ENCODE assay signal across 10 cellular contexts in genomic region chr20:3798405-3798768, GRCh38. TPM values are rescaled to one million over a fixed set of nuclear protein-coding genes. Genes with fewer than 3 reads are reported as not detected.
DNase-seq lines count a peak whose midpoint lies in the region; ATAC-seq, FAIRE-seq and TF ChIP-seq lines count a peak whose summit lies in the region.
"Had no signal": no experiment of that assay in that cellular context is flagged by ENCODE, and none has a peak within 500 bp of the region (broad histone marks: within the 10 kb centered on the region; RNA-seq: fewer than 3 reads in every experiment).

No MANE protein-coding gene starts in this region.

- ATAC-seq in stimulated activated naive CD8-positive, alpha-beta T cell treated with anti-CD3 and anti-CD28 coated beads, Interleukin-15, Interleukin-2, amounts not matched to agents 100 U/mL and 50 U/mL, for 24 hours: no peak
- ATAC-seq in GM12878 (no peak), GM21447 (IDR thresholded peaks at IDR 0.05; ENCODE audit: unreplicated experiment) (no peak), GM18511 (IDR thresholded peaks at IDR 0.05; ENCODE audit: unreplicated experiment) (no peak)

- no peaks in the 10 kb centered on the region for H3K9me3 Mint-ChIP-seq in stimulated activated naive CD8-positive, alpha-beta T cell treated with anti-CD3 and anti-CD28 coated beads, Interleukin-15, Interleukin-2, amounts not matched to agents 100 ng/mL and 50 ng/mL, for 24 hours
- no peaks in the 10 kb centered on the region for H3K9me3 Mint-ChIP-seq in mesothelial cell of epicardium

- H3K9ac ChIP-seq in GM12878 (ENCODE audit: control insufficient read depth, insufficient read depth, low read length): peak overlapping the region; percentile 68; the same call in 1 of the 2 replicates

- H3K4me3 Mint-ChIP-seq in stimulated activated naive CD8-positive, alpha-beta T cell treated with anti-CD3 and anti-CD28 coated beads, Interleukin-15, Interleukin-2, amounts not matched to agents 100 ng/mL and 50 ng/mL, for 24 hours: peak overlapping the region; percentile 91
- no peak overlapping the region for H3K4me3 Mint-ChIP-seq in mesothelial cell of epicardium

- CTCF ChIA-PET in GM12878 (lab: Yijun Ruan, JAX): interaction anchor here (0.6 to 3.8 kb wide), 3 partner anchors 10 to 82 kb away, joined by 3 to 33 read pairs (median 3); partner anchors contain the start of gene AP5S1

- POLR2A ChIA-PET in GM12878 (lab: Charles Lee): interaction anchor here (0.7 to 1.0 kb wide), 2 partner anchors 47 to 52 kb away, joined by 4 to 6 read pairs; no protein-coding TSS in a partner anchor

- peaks cover 45% of the 10 kb centered on the region for H3K4me1 ChIP-seq in GM12878 (ENCODE audit: control insufficient read depth, insufficient read depth, low read length)

- intact Hi-C loops in GM12878 (cut with micrococcal nuclease; ENCODE audit: unreplicated experiment): loop anchor here (2.0 to 5.0 kb wide), 2 partner anchors 22 to 109 kb away; partner anchors contain the start of gene AP5S1

- TF ChIP-seq POLR2A in GM12878 (IDR thresholded peaks at IDR 0.05; ENCODE audit: low read depth, low read length): no peak

- peaks cover 32% of the 10 kb centered on the region for H3K36me3 Mint-ChIP-seq in stimulated activated naive CD8-positive, alpha-beta T cell treated with anti-CD3 and anti-CD28 coated beads, Interleukin-15, Interleukin-2, amounts not matched to agents 100 ng/mL and 50 ng/mL, for 24 hours (ENCODE audit: low read depth)
- H3K36me3 Mint-ChIP-seq in mesothelial cell of epicardium: peaks cover 15% of the 10 kb centered on the region

- H3K4me1 Mint-ChIP-seq in stimulated activated naive CD8-positive, alpha-beta T cell treated with anti-CD3 and anti-CD28 coated beads, Interleukin-15, Interleukin-2, amounts not matched to agents 100 ng/mL and 50 ng/mL, for 24 hours (ENCODE audit: low read depth): peaks cover 70% of the 10 kb centered on the region
- H3K4me1 Mint-ChIP-seq in mesothelial cell of epicardium: peaks cover 44% of the 10 kb centered on the region

- BruUV-seq in GM12878 (replicated peaks; lab: Mats Ljungman, UMichigan): TSS peak; percentile 57

- H3K9me3 ChIP-seq in GM12878 (replicated peaks; ENCODE audit: control insufficient read depth, insufficient read depth, low read length): no peaks in the 10 kb centered on the region

- H3K36me3 ChIP-seq in GM12878 (ENCODE audit: control insufficient read depth in 2 of 2, insufficient read depth in 2 of 2, low read length in 1 of 2): peaks cover 11 to 16% of the 10 kb centered on the region in 2 experiments

- peaks cover 18% of the 10 kb centered on the region for H3K79me2 ChIP-seq in GM12878 (ENCODE audit: control insufficient read depth, insufficient read depth, low read length)

- no peak for DNase-seq in stimulated activated naive CD8-positive, alpha-beta T cell treated with anti-CD3 and anti-CD28 coated beads, Interleukin-15, Interleukin-2, amounts not matched to agents 100 U/mL and 50 U/mL, for 24 hours
- DNase-seq in GM12878 (ENCODE audit: low read depth, low spot score): no peak
- no peak for DNase-seq in mesothelial cell of epicardium (ENCODE audit: low spot score in 2 of 2, unreplicated experiment in 2 of 2)
- DNase-seq in central memory CD4-positive, alpha-beta T cell: no peak
- no peak for DNase-seq in AML-193 (lab: John Stamatoyannopoulos, UW)
- DNase-seq: NCI-H226 had no signal

- TF ChIP-seq CTCF in GM12878 (IDR thresholded peaks at IDR 0.05 in 2 of 3, conservative IDR thresholded peaks at IDR 0.05 in 1 of 3; ENCODE audit: control insufficient read depth in 2 of 3, extremely low read depth in 1 of 3, insufficient read depth in 1 of 3, low read depth in 3 of 3, low read length in 3 of 3) (no peak), mesothelial cell of epicardium (IDR thresholded peaks at IDR 0.05; ENCODE audit: unreplicated experiment) (no peak)

- in situ Hi-C loops in GM12878 (cut with MboI): no loop called here

- no peak for TF ChIP-seq EP300 in GM12878 (IDR thresholded peaks at IDR 0.05; ENCODE audit: borderline replicate concordance in 1 of 2, control insufficient read depth in 1 of 2, low read depth in 2 of 2, low read length in 2 of 2)

- H3K4me3 ChIP-seq in GM12878: peak overlapping the region; percentile 77; the same call in 1 of the 2 replicates

- no peaks in the 10 kb centered on the region for H4K20me1 ChIP-seq in GM12878 (ENCODE audit: control insufficient read depth, insufficient read depth)

- SMC1A ChIA-PET in GM12878 (lab: Charles Lee; ENCODE audit: uncharacterized antibody, unreplicated experiment): no interaction called here

- WGBS in GM12878 (ENCODE audit: insufficient coverage, insufficient replicate concordance, low lambda C conversion rate, missing lambda C conversion rate): 37% methylated on average over 5 of the region's 5 CpGs

- no peaks in the 10 kb centered on the region for H3K27me3 Mint-ChIP-seq in stimulated activated naive CD8-positive, alpha-beta T cell treated with anti-CD3 and anti-CD28 coated beads, Interleukin-15, Interleukin-2, amounts not matched to agents 100 ng/mL and 50 ng/mL, for 24 hours
- H3K27me3 Mint-ChIP-seq in mesothelial cell of epicardium (ENCODE audit: low read depth): no peaks in the 10 kb centered on the region

- no peak for FAIRE-seq in GM12878 (lab: Jason Lieb, UNC)

- H3K4me2 ChIP-seq in GM12878 (ENCODE audit: control insufficient read depth, insufficient read depth): peak overlapping the region; percentile 85

- no peak overlapping the region for H2AFZ ChIP-seq in GM12878 (ENCODE audit: control insufficient read depth, low read depth, low read length)

- peak overlapping the region; percentile 53 for H3K27ac ChIP-seq in GM12878 (ENCODE audit: control insufficient read depth, insufficient read depth)
- H3K27ac ChIP-seq: VCaP had no signal

- H3K27me3 ChIP-seq in GM12878 (replicated peaks in 1 of 2; ENCODE audit: control insufficient read depth in 2 of 2, insufficient read depth in 2 of 2, low read length in 1 of 2): no peaks in the 10 kb centered on the region

- RAD21 ChIA-PET in GM12878 (lab: Charles Lee; ENCODE audit: unreplicated experiment): no interaction called here

- H3K27ac Mint-ChIP-seq in stimulated activated naive CD8-positive, alpha-beta T cell treated with anti-CD3 and anti-CD28 coated beads, Interleukin-15, Interleukin-2, amounts not matched to agents 100 ng/mL and 50 ng/mL, for 24 hours: peak overlapping the region; percentile 89
- H3K27ac Mint-ChIP-seq in mesothelial cell of epicardium: peak overlapping the region; percentile 66

- TF ChIP-seq RAD21 in GM12878 (IDR thresholded peaks at IDR 0.05; ENCODE audit: insufficient read depth, low read depth, low read length): no peak

RNA-seq across cellular contexts. Expression of gene CDC25B, which starts 2.3 kb away (rescaled TPM):
- total RNA-seq in GM12878 (2013; cell fraction: nucleolus; rRNA removed): 19.8 and 20.9 TPM in 2 replicates
- total RNA-seq in GM12878 (2014; rRNA removed) (18.5 and 20.7 TPM in 2 replicates), GM12878 (2014; rRNA removed; fragmentation: Illumina TruSeq; extraction: Trizol) (11.2 and 13.0 TPM in 2 replicates), GM12878 (2021) (58.8 and 58.9 TPM in 2 replicates), mesothelial cell of epicardium (29.4 to 33.9 TPM (median 29.6 TPM) in 3 replicates)
- 13.9 TPM for polyA plus RNA-seq in GM12878 (2011; ENCODE audit: low read depth)
- polyA plus RNA-seq in GM12878 (2011; rRNA removed) (11.2 and 20.2 TPM in 2 replicates), GM12878 (2014; fragmentation: Illumina TruSeq; extraction: Trizol) (25.1 and 36.9 TPM in 2 replicates), GM12878 (2014; fragmentation: Nextera tagmentation; extraction: Ambion mirVana) (1 to 10 TPM; 4.6 to 8.6 TPM), GM12878 (2014; rRNA removed) (37.0 and 44.2 TPM in 2 replicates), GM12878 (2016; fragmentation: Nextera tagmentation; extraction: Ambion mirVana) (10 to 100 TPM; 28.4 to 28.7 TPM)
- 33.1 and 37.6 TPM in 2 replicates for polyA plus RNA-seq in GM12878 (2011; cell fraction: cytosol; rRNA removed)
- polyA plus RNA-seq in GM12878 (2011; cell fraction: nucleus; rRNA removed): 145 and 172 TPM in 2 replicates
- polyA plus RNA-seq in GM12878 (2012): 27.8 and 28.4 TPM in 2 replicates
- 11.0 and 22.2 TPM in 2 replicates for polyA minus RNA-seq in GM12878 (2011; rRNA and poly(A)+ RNA removed)
- polyA minus RNA-seq in GM12878 (2011; cell fraction: cytosol; rRNA and poly(A)+ RNA removed): 12.4 and 15.6 TPM in 2 replicates
- 13.5 and 22.2 TPM in 2 replicates for polyA minus RNA-seq in GM12878 (2011; cell fraction: nucleus; rRNA and poly(A)+ RNA removed)

RNA-seq across cellular contexts. Expression of gene CENPB, which starts 11.8 kb away (rescaled TPM):
- total RNA-seq in GM12878 (2013; cell fraction: nucleolus; rRNA removed): 8.8 and 11.3 TPM in 2 replicates
- total RNA-seq in GM12878 (2014; rRNA removed): 56.6 and 68.6 TPM in 2 replicates
- total RNA-seq in GM12878 (2014; rRNA removed; fragmentation: Illumina TruSeq; extraction: Trizol): 24.4 and 27.6 TPM in 2 replicates
- total RNA-seq in GM12878 (2021): 68.3 and 71.2 TPM in 2 replicates
- polyA plus RNA-seq in GM12878 (2011; ENCODE audit: low read depth): 12.5 TPM
- 4.3 and 7.1 TPM in 2 replicates for polyA plus RNA-seq in GM12878 (2011; rRNA removed)
- 8.8 and 12.2 TPM in 2 replicates for polyA plus RNA-seq in GM12878 (2011; cell fraction: cytosol; rRNA removed)
- polyA plus RNA-seq in GM12878 (2011; cell fraction: nucleus; rRNA removed): 9.5 and 12.9 TPM in 2 replicates
- polyA plus RNA-seq in GM12878 (2012): 24.5 and 35.6 TPM in 2 replicates
- 10.9 and 20.9 TPM in 2 replicates for polyA plus RNA-seq in GM12878 (2014; fragmentation: Illumina TruSeq; extraction: Trizol)
- polyA plus RNA-seq in GM12878 (2014; fragmentation: Nextera tagmentation; extraction: Ambion mirVana): under 1 TPM; 0.16 to 0.29 TPM
- polyA plus RNA-seq in GM12878 (2014; rRNA removed): 35.5 and 44.8 TPM in 2 replicates
- 1 to 10 TPM; 1.6 to 2.4 TPM for polyA plus RNA-seq in GM12878 (2016; fragmentation: Nextera tagmentation; extraction: Ambion mirVana)
- polyA minus RNA-seq in GM12878 (2011; rRNA and poly(A)+ RNA removed): 8.2 and 15.1 TPM in 2 replicates
- 8.4 and 9.0 TPM in 2 replicates for polyA minus RNA-seq in GM12878 (2011; cell fraction: cytosol; rRNA and poly(A)+ RNA removed)
- polyA minus RNA-seq in GM12878 (2011; cell fraction: nucleus; rRNA and poly(A)+ RNA removed): 7.0 and 12.8 TPM in 2 replicates
- 63.0 to 64.2 TPM (median 63.0 TPM) in 3 replicates for total RNA-seq in mesothelial cell of epicardium

RNA-seq across cellular contexts. Expression of gene SPEF1, which starts 17.1 kb away (rescaled TPM):
- not detected in 2 replicates for total RNA-seq in GM12878 (2013; cell fraction: nucleolus; rRNA removed)
- not detected in 2 replicates for total RNA-seq in GM12878 (2014; rRNA removed)
- not detected in 2 replicates for total RNA-seq in GM12878 (2014; rRNA removed; fragmentation: Illumina TruSeq; extraction: Trizol)
- total RNA-seq in GM12878 (2021): not detected in 2 replicates
- polyA plus RNA-seq in GM12878 (2011; ENCODE audit: low read depth): not detected
- not detected in 2 replicates for polyA plus RNA-seq in GM12878 (2011; rRNA removed)
- polyA plus RNA-seq in GM12878 (2011; cell fraction: cytosol; rRNA removed): not detected in 2 replicates
- polyA plus RNA-seq in GM12878 (2011; cell fraction: nucleus; rRNA removed): 0.18 and 0.29 TPM in 2 replicates
- polyA plus RNA-seq in GM12878 (2012): 0.09 TPM in 1 of 2 replicates, not detected in the other
- polyA plus RNA-seq in GM12878 (2014; fragmentation: Illumina TruSeq; extraction: Trizol): not detected in 2 replicates
- polyA plus RNA-seq in GM12878 (2014; fragmentation: Nextera tagmentation; extraction: Ambion mirVana): not detected
- polyA plus RNA-seq in GM12878 (2014; rRNA removed): 0.06 and 0.12 TPM in 2 replicates
- not detected for polyA plus RNA-seq in GM12878 (2016; fragmentation: Nextera tagmentation; extraction: Ambion mirVana)
- not detected in 2 replicates for polyA minus RNA-seq in GM12878 (2011; rRNA and poly(A)+ RNA removed)
- not detected in 2 replicates for polyA minus RNA-seq in GM12878 (2011; cell fraction: cytosol; rRNA and poly(A)+ RNA removed)
- polyA minus RNA-seq in GM12878 (2011; cell fraction: nucleus; rRNA and poly(A)+ RNA removed): 0.12 TPM in 1 of 2 replicates, not detected in the other
- total RNA-seq in mesothelial cell of epicardium: 0.27 to 0.40 TPM (median 0.34 TPM) in 3 replicates

RNA-seq across cellular contexts. Expression of gene AP5S1, which starts 22.0 kb away (rescaled TPM):
- total RNA-seq in GM12878 (2013; cell fraction: nucleolus; rRNA removed): 7.0 and 7.1 TPM in 2 replicates
- total RNA-seq in GM12878 (2014; rRNA removed) (11.6 and 13.2 TPM in 2 replicates), GM12878 (2014; rRNA removed; fragmentation: Illumina TruSeq; extraction: Trizol) (3.8 and 4.7 TPM in 2 replicates), GM12878 (2021) (12.3 and 12.4 TPM in 2 replicates), mesothelial cell of epicardium (13.8 to 14.5 TPM (median 14.0 TPM) in 3 replicates)
- 3.5 TPM for polyA plus RNA-seq in GM12878 (2011; ENCODE audit: low read depth)
- polyA plus RNA-seq in GM12878 (2011; rRNA removed) (1.7 and 3.8 TPM in 2 replicates), GM12878 (2014; fragmentation: Illumina TruSeq; extraction: Trizol) (1.8 and 3.8 TPM in 2 replicates), GM12878 (2014; fragmentation: Nextera tagmentation; extraction: Ambion mirVana) (1 to 10 TPM; 4.4 to 5.8 TPM), GM12878 (2014; rRNA removed) (9.7 and 11.1 TPM in 2 replicates), GM12878 (2016; fragmentation: Nextera tagmentation; extraction: Ambion mirVana) (10 to 100 TPM; 10.5 to 13.1 TPM)
- 6.4 and 8.4 TPM in 2 replicates for polyA plus RNA-seq in GM12878 (2011; cell fraction: cytosol; rRNA removed)
- 3.8 and 5.3 TPM in 2 replicates for polyA plus RNA-seq in GM12878 (2011; cell fraction: nucleus; rRNA removed)
- polyA plus RNA-seq in GM12878 (2012): 7.3 and 11.5 TPM in 2 replicates
- polyA minus RNA-seq in GM12878 (2011; rRNA and poly(A)+ RNA removed): 3.9 and 8.0 TPM in 2 replicates
- 1.8 and 3.9 TPM in 2 replicates for polyA minus RNA-seq in GM12878 (2011; cell fraction: cytosol; rRNA and poly(A)+ RNA removed)
- 4.0 and 7.7 TPM in 2 replicates for polyA minus RNA-seq in GM12878 (2011; cell fraction: nucleus; rRNA and poly(A)+ RNA removed)

RNA-seq across cellular contexts. Expression of gene ADISSP, which starts 30.8 kb away (rescaled TPM):
- total RNA-seq in GM12878 (2013; cell fraction: nucleolus; rRNA removed): 2.7 and 3.8 TPM in 2 replicates
- total RNA-seq in GM12878 (2014; rRNA removed) (59.2 and 64.5 TPM in 2 replicates), GM12878 (2014; rRNA removed; fragmentation: Illumina TruSeq; extraction: Trizol) (25.2 and 27.1 TPM in 2 replicates), GM12878 (2021) (65.9 and 67.5 TPM in 2 replicates), mesothelial cell of epicardium (24.3 to 26.5 TPM (median 24.9 TPM) in 3 replicates)
- 5.7 TPM for polyA plus RNA-seq in GM12878 (2011; ENCODE audit: low read depth)
- polyA plus RNA-seq in GM12878 (2011; rRNA removed) (6.9 and 22.6 TPM in 2 replicates), GM12878 (2014; fragmentation: Illumina TruSeq; extraction: Trizol) (2.3 and 17.5 TPM in 2 replicates), GM12878 (2014; fragmentation: Nextera tagmentation; extraction: Ambion mirVana) (1 to 10 TPM in 1 of 2 experiments, under 1 TPM in 1; 0.80 to 7.6 TPM), GM12878 (2014; rRNA removed) (50.2 and 62.0 TPM in 2 replicates), GM12878 (2016; fragmentation: Nextera tagmentation; extraction: Ambion mirVana) (10 to 100 TPM; 90.8 to 96.3 TPM)
- polyA plus RNA-seq in GM12878 (2011; cell fraction: cytosol; rRNA removed): 42.5 and 66.1 TPM in 2 replicates
- polyA plus RNA-seq in GM12878 (2011; cell fraction: nucleus; rRNA removed): 25.9 and 34.8 TPM in 2 replicates
- 22.4 and 26.6 TPM in 2 replicates for polyA plus RNA-seq in GM12878 (2012)
- 16.0 and 29.6 TPM in 2 replicates for polyA minus RNA-seq in GM12878 (2011; rRNA and poly(A)+ RNA removed)
- 16.8 and 25.3 TPM in 2 replicates for polyA minus RNA-seq in GM12878 (2011; cell fraction: cytosol; rRNA and poly(A)+ RNA removed)
- 6.3 and 9.6 TPM in 2 replicates for polyA minus RNA-seq in GM12878 (2011; cell fraction: nucleus; rRNA and poly(A)+ RNA removed)
